28 cellular contexts compared by ENCODE assay signal in the genomic region with DNA sequence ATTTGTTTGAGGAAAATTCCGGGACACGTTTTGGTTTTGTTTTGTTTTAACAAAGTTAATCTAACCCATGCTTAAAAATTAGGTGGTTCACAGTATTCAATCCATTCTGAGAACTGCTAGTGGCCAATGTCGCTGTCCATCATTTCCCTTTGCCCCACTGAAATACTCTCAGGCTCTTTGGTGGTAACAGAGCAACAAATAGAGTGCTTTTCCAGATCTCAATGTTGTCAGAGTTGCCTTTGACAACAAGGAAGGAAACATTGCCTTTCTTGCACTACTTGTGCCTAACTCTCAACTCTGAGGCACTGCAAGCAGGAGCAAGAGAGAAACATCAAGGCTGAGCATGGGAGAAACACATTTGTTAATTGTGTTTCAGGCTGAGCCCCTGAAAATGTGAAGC.
DNase-seq lines count a peak whose midpoint lies in the region; ATAC-seq, FAIRE-seq and TF ChIP-seq lines count a peak whose summit lies in the region.
"Had no signal": no experiment of that assay in that cellular context is flagged by ENCODE, and none has a peak within 500 bp of the region (broad histone marks: within the 10 kb centered on the region; RNA-seq: fewer than 3 reads in every experiment).

No MANE protein-coding gene starts in this region.

- H3K18ac ChIP-seq in H1 (ENCODE audit: extremely low read depth, low read length), result no peak overlapping the region
- no peak overlapping the region for H3K18ac ChIP-seq in mesendoderm (ENCODE audit: low read length)

- no peak for TF ChIP-seq RAD21 in H1 (IDR thresholded peaks at IDR 0.05 in 1 of 2, conservative IDR thresholded peaks at IDR 0.05 in 1 of 2; ENCODE audit: low read depth in 2 of 2, low read length in 2 of 2)

- no peak for TF ChIP-seq EP300 in H1 (IDR thresholded peaks at IDR 0.05; ENCODE audit: borderline replicate concordance in 1 of 2, low read depth in 2 of 2, low read length in 2 of 2)

- H2BK120ac ChIP-seq in H1 (replicated peaks; ENCODE audit: low read depth, low read length), result no peak overlapping the region
- H2BK120ac ChIP-seq in mesendoderm (ENCODE audit: low read depth, low read length), result no peak overlapping the region

- POLR2A ChIA-PET in HEK293T (lab: Yijun Ruan, JAX) (no interaction called here), H1 (lab: Charles Lee; ENCODE audit: partially characterized antibody) (no interaction called here)

- DNase-seq in HEK293T (ENCODE audit: extremely low spot score) (no peak), RPMI7951 (ENCODE audit: low read depth) (peak; percentile 14), H1 (ENCODE audit: low read depth in 1 of 2, low spot score in 2 of 2) (no peak), mesendoderm (peak; percentile 63), hippocampal formation (lab: John Stamatoyannopoulos, UW) (no peak)
- DNase-seq in stimulated activated CD4-positive, alpha-beta T cell treated with anti-CD3 and anti-CD28 coated beads, Interleukin-4, amount 100 ng/mL, for 24 hours, result no peak
- DNase-seq: activated CD4-positive, alpha-beta T cell treated with anti-CD3 and anti-CD28 coated beads, Interleukin-2, amount 50 U/mL, for 48 hours; activated CD4-positive, CD25-positive, alpha-beta regulatory T cell treated with anti-CD3 and anti-CD28 coated beads, Interleukin-2, amount 50 U/mL, for 72 hours; activated naive CD4-positive, alpha-beta T cell treated with Interleukin-2 at 50 U/mL for 16 hours; C1 segment of cervical spinal cord; DMS153; effector CD8-positive, alpha-beta T cell; glutamatergic neuron; KG1; kidney glomerular epithelial cell; NCI-H1436; NCI-H2081 treated with DMSO at 0.1 percent for 48 hours; NCI-H345; NCI-H69; nephron progenitor cell; PC-9; stimulated activated naive B cell treated with anti-CD40 and anti-IgM and Interleukin-4, amounts not matched to agents 10 μg/mL and 1 μg/mL and 100 μg/mL, for 72 hours; substantia nigra; T-helper 17 cell had no signal

- H3K4me1 ChIP-seq in H1 (replicated peaks in 1 of 4; ENCODE audit: control insufficient read depth in 3 of 4, insufficient read depth in 4 of 4, low read length in 3 of 4), result no peaks in the 10 kb centered on the region; a peak in 1 of 7 replicates
- H3K4me1 ChIP-seq in mesendoderm (ENCODE audit: control insufficient read depth, low read depth, low read length), result no peaks in the 10 kb centered on the region

- no peak overlapping the region for H2BK20ac ChIP-seq in H1 (ENCODE audit: low read length)

- H2BK5ac ChIP-seq in H1 (ENCODE audit: low read depth, low read length) (no peak overlapping the region), mesendoderm (ENCODE audit: low read length) (no peak overlapping the region)

- no peak overlapping the region for H3K56ac ChIP-seq in H1 (replicated peaks; ENCODE audit: insufficient read length, low read depth, low read length)
- H3K56ac ChIP-seq in mesendoderm (ENCODE audit: low read length), result no peak overlapping the region

- no peaks in the 10 kb centered on the region for H3K23me2 ChIP-seq in H1 (ENCODE audit: low read depth, low read length)

- H3K4me3 ChIP-seq in H1 (ENCODE audit: extremely low read depth in 1 of 4, insufficient read depth in 2 of 4, low read depth in 3 of 4, low read length in 4 of 4) (no peak overlapping the region), mesendoderm (ENCODE audit: low read length) (no peak overlapping the region)
- H3K4me3 ChIP-seq: PC-9 had no signal

- no peak overlapping the region for H2BK12ac ChIP-seq in H1 (ENCODE audit: low read depth, low read length)

- no peaks in the 10 kb centered on the region for H3K36me3 ChIP-seq in H1 (ENCODE audit: control insufficient read depth in 2 of 4, insufficient read depth in 4 of 4, low read length in 3 of 4)
- H3K36me3 ChIP-seq in mesendoderm (ENCODE audit: control insufficient read depth, insufficient read depth, low read length), result no peaks in the 10 kb centered on the region

- H3K27ac ChIP-seq in H1 (ENCODE audit: low read depth, low read length), result no peak overlapping the region
- no peak overlapping the region for H3K27ac ChIP-seq in mesendoderm (ENCODE audit: low read depth, low read length)
- H3K27ac ChIP-seq: epithelial cell of prostate, PC-9 had no signal

- ATAC-seq in HG02885 (IDR thresholded peaks at IDR 0.05; ENCODE audit: poor library complexity, unreplicated experiment), result no peak
- ATAC-seq: Right ventricle myocardium inferior; stimulated activated naive B cell treated with anti-CD40 and anti-IgM and Interleukin-4, amounts not matched to agents 10 μg/mL and 1 μg/mL and 100 μg/mL, for 72 hours; T-helper 17 cell had no signal

- peak overlapping the region; percentile 76 for H2BK15ac ChIP-seq in H1 (ENCODE audit: low read length)
- no peak overlapping the region for H2BK15ac ChIP-seq in mesendoderm (replicated peaks; ENCODE audit: low read depth)

- no peak overlapping the region for H4K5ac ChIP-seq in H1 (ENCODE audit: insufficient read length, low read depth, low read length)
- H4K5ac ChIP-seq in mesendoderm (ENCODE audit: low read length), result no peak overlapping the region

- H3K79me2 ChIP-seq in H1 (ENCODE audit: control insufficient read depth in 1 of 2, insufficient read depth in 2 of 2, low read length in 2 of 2) (no peaks in the 10 kb centered on the region), mesendoderm (ENCODE audit: control insufficient read depth, insufficient read depth, low read length) (no peaks in the 10 kb centered on the region)

- no peak for TF ChIP-seq POLR2A in H1 (IDR thresholded peaks at IDR 0.05; ENCODE audit: control extremely low read depth in 1 of 2, low read depth in 2 of 2, low read length in 2 of 2)

- CTCF ChIA-PET in HEK293T (lab: Yijun Ruan, JAX), result no interaction called here
- CTCF ChIA-PET in H1 (lab: Charles Lee; ENCODE audit: partially characterized antibody), result no interaction called here

- H4K20me1 ChIP-seq in H1 (replicated peaks in 1 of 2; ENCODE audit: control insufficient read depth in 1 of 2, insufficient read depth in 2 of 2, low read length in 2 of 2), result no peaks in the 10 kb centered on the region

- H2AK5ac ChIP-seq in H1 (ENCODE audit: low read depth, low read length) (no peak overlapping the region), mesendoderm (ENCODE audit: low read length) (no peak overlapping the region)

- H3K4ac ChIP-seq in H1 (replicated peaks; ENCODE audit: insufficient read length, low read depth, low read length) (no peak overlapping the region), mesendoderm (ENCODE audit: low read depth, low read length) (no peak overlapping the region)

- H3K9ac ChIP-seq in H1 (replicated peaks in 1 of 4; ENCODE audit: extremely low read depth in 1 of 4, low read depth in 3 of 4, low read length in 3 of 4) (no peak overlapping the region), mesendoderm (ENCODE audit: low read length) (no peak overlapping the region)

- no peak overlapping the region for H3K23ac ChIP-seq in H1 (ENCODE audit: insufficient read length)
- H3K23ac ChIP-seq in mesendoderm (ENCODE audit: low read length), result no peak overlapping the region

- no peak overlapping the region for H4K8ac ChIP-seq in H1 (ENCODE audit: extremely low read depth, insufficient read depth, low read length)
- no peak overlapping the region for H4K8ac ChIP-seq in mesendoderm (ENCODE audit: low read depth, low read length)

- H3K4me2 ChIP-seq in H1 (ENCODE audit: insufficient read depth in 1 of 2, low read depth in 2 of 2, low read length in 2 of 2) (no peak overlapping the region), mesendoderm (ENCODE audit: low read length) (no peak overlapping the region)
- H3K4me2 ChIP-seq: PC-9 had no signal

- WGBS in H1 (ENCODE audit: extremely low coverage in 1 of 2, insufficient coverage in 1 of 2, insufficient read length in 1 of 2, insufficient replicate concordance in 2 of 2, low coverage in 1 of 2, low lambda C conversion rate in 2 of 2, missing lambda C conversion rate in 1 of 2), 2 experiments, result 86% methylated on average over 3 of the region's 3 CpGs; no CpG with 5 or more reads in 1 of the 2 experiments
- no CpG with 5 or more reads among the region's 3 CpGs for WGBS in mesendoderm (ENCODE audit: extremely low coverage, insufficient coverage, low lambda C conversion rate)

- no peaks in the 10 kb centered on the region for H3K9me3 ChIP-seq in H1 (ENCODE audit: insufficient read depth in 2 of 2, low read depth in 1 of 2, low read length in 1 of 2)

- no peaks in the 10 kb centered on the region for H3K79me1 ChIP-seq in H1 (ENCODE audit: low read depth, low read length)
- H3K79me1 ChIP-seq in mesendoderm (ENCODE audit: low read length), result no peaks in the 10 kb centered on the region

- TF ChIP-seq CTCF in H1 (IDR thresholded peaks at IDR 0.05; ENCODE audit: control extremely low read depth in 1 of 3, insufficient read depth in 1 of 3, low read depth in 1 of 3, low read length in 3 of 3), result no peak

- no peak overlapping the region for H3K14ac ChIP-seq in H1 (ENCODE audit: insufficient read length)

- H3K27me3 ChIP-seq in H1 (replicated peaks in 1 of 4; ENCODE audit: control insufficient read depth in 3 of 4, extremely low read depth in 1 of 4, insufficient read depth in 3 of 4, low read length in 3 of 4), result peaks cover 0 to 1% (median 0%) of the 10 kb centered on the region in 4 experiments; a peak in 1 of 7 replicates
- H3K27me3 ChIP-seq in mesendoderm (ENCODE audit: insufficient read depth, low read length, poor library complexity), result no peaks in the 10 kb centered on the region

- FAIRE-seq in H1 (lab: Jason Lieb, UNC), result no peak
- FAIRE-seq: G401.6 had no signal

- H2AFZ ChIP-seq in H1 (ENCODE audit: low read length), result no peak overlapping the region
- H2AFZ ChIP-seq: PC-9 had no signal

- no peak overlapping the region for H4K91ac ChIP-seq in H1 (replicated peaks; ENCODE audit: insufficient read length, low read length)

TF ChIP-seq in HEK293T, 16 proteins besides CTCF, POLR2A, EP300 and RAD21 (continues in another document):
- TF ChIP-seq SP1 (IDR thresholded peaks at IDR 0.05) (no peak), ZNF384 (IDR thresholded peaks at IDR 0.05) (no peak), ARNT (IDR thresholded peaks at IDR 0.05) (no peak), FOXM1 (IDR thresholded peaks at IDR 0.05; ENCODE audit: borderline replicate concordance) (no peak), CTBP1 (IDR thresholded peaks at IDR 0.05; ENCODE audit: borderline replicate concordance) (no peak), HDGF (IDR thresholded peaks at IDR 0.05; ENCODE audit: borderline replicate concordance) (no peak), BHLHE40 (IDR thresholded peaks at IDR 0.05; ENCODE audit: borderline replicate concordance) (no peak)

TF ChIP-seq in H1, 55 proteins besides CTCF, POLR2A, EP300 and RAD21 (continues in another document):
- TF ChIP-seq YY1 (IDR thresholded peaks at IDR 0.05; ENCODE audit: low read depth, low read length) (no peak), HDAC6 (IDR thresholded peaks at IDR 0.05; ENCODE audit: low read depth, low read length) (no peak), CEBPB (IDR thresholded peaks at IDR 0.05; ENCODE audit: low read depth, low read length) (no peak), ASH2L (IDR thresholded peaks at IDR 0.05; ENCODE audit: low read length) (no peak)
- TF ChIP-seq, protein P1, sequence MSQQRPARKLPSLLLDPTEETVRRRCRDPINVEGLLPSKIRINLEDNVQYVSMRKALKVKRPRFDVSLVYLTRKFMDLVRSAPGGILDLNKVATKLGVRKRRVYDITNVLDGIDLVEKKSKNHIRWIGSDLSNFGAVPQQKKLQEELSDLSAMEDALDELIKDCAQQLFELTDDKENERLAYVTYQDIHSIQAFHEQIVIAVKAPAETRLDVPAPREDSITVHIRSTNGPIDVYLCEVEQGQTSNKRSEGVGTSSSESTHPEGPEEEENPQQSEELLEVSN (IDR thresholded peaks at IDR 0.05), result no peak

Comparison
In these comparisons a context has a peak if more than half of its experiments do, and no peak if none do; other contexts are left out.
1. DNase-seq: peak in RPMI7951 (single experiment) and mesendoderm (single experiment); none in HEK293T (single experiment), H1 (0 of 2), hippocampal formation (0 of 2) and stimulated activated CD4-positive, alpha-beta T cell treated with anti-CD3 and anti-CD28 coated beads, Interleukin-4, amount 100 ng/mL, for 24 hours (single experiment).